In genomic region chr3:52046914-52047239, GRCh38 we compare ENCODE assay signal across 9 cellular contexts. TPM values are rescaled to one million over a fixed set of nuclear protein-coding genes. Genes with fewer than 3 reads are reported as not detected.
A peak's percentile ranks its signal among the peaks of the same experiment; 100 is the strongest.
DNase-seq lines count a peak whose midpoint lies in the region; ATAC-seq and TF ChIP-seq lines count a peak whose summit lies in the region.
"Had no signal": no experiment of that assay in that cellular context is flagged by ENCODE, and none has a peak within 500 bp of the region (broad histone marks: within the 10 kb centered on the region; RNA-seq: fewer than 3 reads in every experiment).

No MANE protein-coding gene starts in this region.

- in situ Hi-C loops in Panc1 (cut with HindIII; ENCODE audit: low pct_unique_long_range_greater_than_20kb, low sequenced_read_pairs), result loop anchor here (10.0 kb wide), 1 partner anchor 118 kb away; no protein-coding TSS in a partner anchor

- no TSS peak for BruUV-seq in Panc1 (replicated peaks; lab: Mats Ljungman, UMichigan)

- intact Hi-C loops in Panc1 (cut with micrococcal nuclease; ENCODE audit: unreplicated experiment) (no loop called here), testis (cut with DNase I; ENCODE audit: low total_unique reads) (no loop called here)

- CTCF ChIA-PET in Panc1 (lab: Charles Lee), result interaction anchor here (0.7 to 1.0 kb wide), 2 partner anchors 11 to 46 kb away, joined by 3 to 4 read pairs; no protein-coding TSS in a partner anchor

- H3F3A ChIP-seq in neural progenitor cell (ENCODE audit: low read depth), result no peaks in the 10 kb centered on the region

- H3K4me2 ChIP-seq in neural progenitor cell, result no peak overlapping the region

- H3K27me3 ChIP-seq in ACC112 (ENCODE audit: insufficient read depth, low read length) (no peaks in the 10 kb centered on the region), Panc1 (ENCODE audit: control insufficient read depth, insufficient read depth, low read length) (no peaks in the 10 kb centered on the region), neural progenitor cell (no peaks in the 10 kb centered on the region), testis (no peaks in the 10 kb centered on the region)

- H3K4me1 Mint-ChIP-seq in neural progenitor cell, result peaks cover 20% of the 10 kb centered on the region

- H3K79me2 ChIP-seq in ACC112 (ENCODE audit: control insufficient read depth, insufficient read depth, low read length, unreplicated experiment) (peaks cover 14% of the 10 kb centered on the region), neural progenitor cell (ENCODE audit: low read depth) (no peaks in the 10 kb centered on the region)

- H3K9me3 ChIP-seq in Panc1 (ENCODE audit: control insufficient read depth, insufficient read depth, low read depth, low read length) (no peaks in the 10 kb centered on the region), neural progenitor cell (ENCODE audit: low read depth) (no peaks in the 10 kb centered on the region), testis (no peaks in the 10 kb centered on the region)

- peak overlapping the region; percentile 36; the same call in 1 of the 2 replicates for H3K4me3 ChIP-seq in ACC112 (ENCODE audit: low read depth, low read length)
- H3K4me3 ChIP-seq in Panc1 (ENCODE audit: low read depth in 2 of 2, low read length in 2 of 2), result no peak overlapping the region
- peak overlapping the region; percentile 20 for H3K4me3 ChIP-seq in epithelial cell of esophagus (ENCODE audit: low read length)
- H3K4me3 ChIP-seq in neural progenitor cell, result no peak overlapping the region
- H3K4me3 ChIP-seq in testis, result no peak overlapping the region

- TF ChIP-seq POLR2A in testis (IDR thresholded peaks at IDR 0.05), result no peak

- H3K36me3 ChIP-seq in ACC112 (ENCODE audit: insufficient read depth, low read length) (peaks cover 3% of the 10 kb centered on the region; the same call in 1 of the 2 replicates), Panc1 (ENCODE audit: control insufficient read depth, insufficient read depth, low read length) (no peaks in the 10 kb centered on the region), neural progenitor cell (no peaks in the 10 kb centered on the region), testis (ENCODE audit: low read depth, missing control alignments) (no peaks in the 10 kb centered on the region)

- peaks cover 54% of the 10 kb centered on the region for H3K4me1 ChIP-seq in ACC112 (ENCODE audit: control insufficient read depth, insufficient read depth, low read length, unreplicated experiment)
- H3K4me1 ChIP-seq in Panc1 (ENCODE audit: control insufficient read depth, insufficient read depth, low read length), result peaks cover 21% of the 10 kb centered on the region
- peaks cover 3% of the 10 kb centered on the region for H3K4me1 ChIP-seq in neural progenitor cell
- peaks cover 14% of the 10 kb centered on the region for H3K4me1 ChIP-seq in testis

- WGBS in testis, 2 donors, result 90 to 98% methylated on average over 7 of the region's 7 CpGs

- H3K27ac ChIP-seq in ACC112 (ENCODE audit: low read depth, low read length) (peak overlapping the region; percentile 88), Panc1 (ENCODE audit: low read length) (peak overlapping the region; percentile 61), neural progenitor cell (no peak overlapping the region), testis (no peak overlapping the region)

- H3K4me3 Mint-ChIP-seq in neural progenitor cell, result no peak overlapping the region
- H3K4me3 Mint-ChIP-seq: activated CD4-positive, alpha-beta memory T cell treated with anti-CD3 and anti-CD28 coated beads, Interleukin-2, amount 10 ng/mL, durations not matched to agents 7 days and 5 days had no signal

- no peak overlapping the region for H3K9ac ChIP-seq in neural progenitor cell

- H2AFZ ChIP-seq in ACC112 (ENCODE audit: low read length, unreplicated experiment) (peak overlapping the region; percentile 65), neural progenitor cell (replicated peaks) (no peak overlapping the region)

- H3K27ac Mint-ChIP-seq in neural progenitor cell, result peak overlapping the region; percentile 65
- H3K27ac Mint-ChIP-seq: activated CD4-positive, alpha-beta memory T cell treated with anti-CD3 and anti-CD28 coated beads, Interleukin-2, amount 10 ng/mL, durations not matched to agents 7 days and 5 days had no signal

- H3K27me3 Mint-ChIP-seq in neural progenitor cell (ENCODE audit: insufficient read depth, low read depth), result peaks cover 4% of the 10 kb centered on the region
- H3K27me3 Mint-ChIP-seq: activated CD4-positive, alpha-beta memory T cell treated with anti-CD3 and anti-CD28 coated beads, Interleukin-2, amount 10 ng/mL, durations not matched to agents 7 days and 5 days had no signal

- DNase-seq in Panc1 (ENCODE audit: low read depth, low spot score) (no peak), epithelial cell of esophagus (ENCODE audit: low read depth) (no peak), neural progenitor cell (ENCODE audit: low spot score) (no peak), testis (no peak), SKM-1 (lab: John Stamatoyannopoulos, UW; ENCODE audit: unreplicated experiment) (no peak)
- DNase-seq in activated effector memory CD4-positive, alpha-beta T cell treated with anti-CD3 and anti-CD28 coated beads, Interleukin-2, amount 50 U/mL, for 16 hours, result no peak
- DNase-seq: activated CD4-positive, alpha-beta memory T cell treated with anti-CD3 and anti-CD28 coated beads, Interleukin-2, amount 10 ng/mL, durations not matched to agents 7 days and 5 days had no signal

- TF ChIP-seq CTCF in Panc1 (IDR thresholded peaks at IDR 0.05), result no peak
- no peak for TF ChIP-seq CTCF in epithelial cell of esophagus (IDR thresholded peaks at IDR 0.05; ENCODE audit: insufficient read depth, low read depth, low read length, missing control alignments)
- no peak for TF ChIP-seq CTCF in neural progenitor cell (IDR thresholded peaks at IDR 0.05)
- no peak for TF ChIP-seq CTCF in testis (IDR thresholded peaks at IDR 0.05)

- POLR2A ChIA-PET in Panc1 (lab: Charles Lee), result no interaction called here

- H4K20me1 ChIP-seq in neural progenitor cell (ENCODE audit: low read depth), result no peaks in the 10 kb centered on the region

- ATAC-seq in Panc1, result peak; percentile 48
- ATAC-seq in HG03342 (IDR thresholded peaks at IDR 0.05; ENCODE audit: unreplicated experiment), result no peak

- no peaks in the 10 kb centered on the region for H3K9me3 Mint-ChIP-seq in neural progenitor cell
- H3K9me3 Mint-ChIP-seq: activated CD4-positive, alpha-beta memory T cell treated with anti-CD3 and anti-CD28 coated beads, Interleukin-2, amount 10 ng/mL, durations not matched to agents 7 days and 5 days had no signal

- no peaks in the 10 kb centered on the region for H3K36me3 Mint-ChIP-seq in neural progenitor cell

RNA-seq across cellular contexts. Expression of gene DUSP7, which starts 9.5 kb away (rescaled TPM):
- total RNA-seq in Panc1 (2021; ENCODE audit: unreplicated experiment) (13.1 TPM), neural progenitor cell (ENCODE audit: low replicate concordance) (2.4 and 10.7 TPM in 2 replicates), testis (10 to 100 TPM; 40.6 to 48.8 TPM)
- polyA plus RNA-seq in Panc1 (2012; ENCODE audit: insufficient read length), result 8.9 TPM
- polyA plus RNA-seq in testis (ENCODE audit: insufficient read depth, low read depth, low replicate concordance), result 25.1 TPM

RNA-seq across cellular contexts. Expression of gene RPL29, which starts 51.2 kb away (rescaled TPM):
- total RNA-seq in Panc1 (2021; ENCODE audit: unreplicated experiment) (696 TPM), neural progenitor cell (ENCODE audit: low replicate concordance) (1,431 and 2,019 TPM in 2 replicates), testis (100 to 1,000 TPM; 491 to 999 TPM)
- 1,184 TPM for polyA plus RNA-seq in Panc1 (2012; ENCODE audit: insufficient read length)
- polyA plus RNA-seq in testis (ENCODE audit: insufficient read depth, low read depth, low replicate concordance), result 965 TPM

Comparison
In these comparisons a context has a peak if more than half of its experiments do, and no peak if none do; other contexts are left out.
1. H3K27ac ChIP-seq: peak in ACC112 (single experiment) and Panc1 (single experiment); none in neural progenitor cell (single experiment) and testis (0 of 2).
2. H3K4me3 ChIP-seq: peak in ACC112 (single experiment) and epithelial cell of esophagus (single experiment); none in Panc1 (0 of 2), neural progenitor cell (single experiment) and testis (0 of 2).